Comparison of ENCODE assay signal across 18 cellular contexts in genomic region chr3:40078590-40078989, GRCh38.
A peak's percentile ranks its signal among the peaks of the same experiment; 100 is the strongest.
DNase-seq lines count a peak whose midpoint lies in the region; TF ChIP-seq lines count a peak whose summit lies in the region.
"Had no signal": no experiment of that assay in that cellular context is flagged by ENCODE, and none has a peak within 500 bp of the region (broad histone marks: within the 10 kb centered on the region; RNA-seq: fewer than 3 reads in every experiment).

No MANE protein-coding gene starts in this region.

- H3K9ac ChIP-seq in adipocyte (ENCODE audit: low read length) (peak overlapping the region; percentile 59), endodermal cell (ENCODE audit: extremely low read depth, low read length, poor library complexity, severe bottlenecking) (no peak overlapping the region)

- CTCF ChIA-PET in Caco-2 (lab: Charles Lee): interaction anchor here (1.0 kb wide), 1 partner anchor 9 kb away, joined by 4 read pairs; no protein-coding TSS in a partner anchor

- DNase-seq in Caco-2: no peak
- no peak for DNase-seq in adipocyte (ENCODE audit: low read depth)
- no peak for DNase-seq in endodermal cell
- DNase-seq in osteocyte (ENCODE audit: extremely low spot score, unreplicated experiment): no peak
- no peak for DNase-seq in NCI-H748 (lab: John Stamatoyannopoulos, UW; ENCODE audit: unreplicated experiment)
- DNase-seq in activated T-helper 2 cell treated with anti-CD3 and anti-CD28 coated beads, Interferon-gamma antibody, Interleukin-2, Interleukin-4, amounts not matched to agents 10 μg/mL and 5 μg/mL and 100 μg/mL, durations not matched to agents 14 hours and 24 hours and 36 hours (ENCODE audit: low spot score): no peak
- no peak for DNase-seq in MG63
- DNase-seq in glomerular visceral epithelial cell (ENCODE audit: extremely low spot score): no peak
- DNase-seq: AML-193, COR-L47, DMS153, H7, Karpas-422, MM.1S, NCI-H1105, NCI-H1694, NCI-H510A treated with DMSO at 0.1 percent for 48 hours, SHP77 treated with DMSO at 0.1 percent for 48 hours had no signal

- H3K4me3 Mint-ChIP-seq in Caco-2 (ENCODE audit: unreplicated experiment) (no peak overlapping the region), endodermal cell (no peak overlapping the region), osteocyte (ENCODE audit: unreplicated experiment) (no peak overlapping the region)
- H3K4me3 Mint-ChIP-seq in activated T-helper 2 cell treated with anti-CD3 and anti-CD28 coated beads, Interferon-gamma antibody, Interleukin-2, Interleukin-4, amounts not matched to agents 10 μg/mL and 5 μg/mL and 100 μg/mL, durations not matched to agents 14 hours and 24 hours and 36 hours (ENCODE audit: low read depth): no peak overlapping the region

- H3K27me3 ChIP-seq in Caco-2 (replicated peaks; ENCODE audit: control insufficient read depth, insufficient read depth, low read length) (no peaks in the 10 kb centered on the region), adipocyte (replicated peaks; ENCODE audit: control insufficient read depth, insufficient read depth, low read length) (no peaks in the 10 kb centered on the region), endodermal cell (ENCODE audit: control insufficient read depth, insufficient read depth, low read length, poor library complexity, severe bottlenecking) (no peaks in the 10 kb centered on the region), MG63 (no peaks in the 10 kb centered on the region)

- H3K4me1 Mint-ChIP-seq in Caco-2 (ENCODE audit: low read depth, unreplicated experiment) (peaks cover 14% of the 10 kb centered on the region), endodermal cell (no peaks in the 10 kb centered on the region), osteocyte (ENCODE audit: unreplicated experiment) (peaks cover 27% of the 10 kb centered on the region)
- H3K4me1 Mint-ChIP-seq in activated T-helper 2 cell treated with anti-CD3 and anti-CD28 coated beads, Interferon-gamma antibody, Interleukin-2, Interleukin-4, amounts not matched to agents 10 μg/mL and 5 μg/mL and 100 μg/mL, durations not matched to agents 14 hours and 24 hours and 36 hours (ENCODE audit: low read depth): no peaks in the 10 kb centered on the region

- H3K9me3 Mint-ChIP-seq in Caco-2 (ENCODE audit: unreplicated experiment) (peaks cover 20% of the 10 kb centered on the region), endodermal cell (peaks cover 18% of the 10 kb centered on the region), osteocyte (ENCODE audit: unreplicated experiment) (peaks cover 12% of the 10 kb centered on the region)
- no peaks in the 10 kb centered on the region for H3K9me3 Mint-ChIP-seq in activated T-helper 2 cell treated with anti-CD3 and anti-CD28 coated beads, Interferon-gamma antibody, Interleukin-2, Interleukin-4, amounts not matched to agents 10 μg/mL and 5 μg/mL and 100 μg/mL, durations not matched to agents 14 hours and 24 hours and 36 hours

- TF ChIP-seq CTCF in Caco-2 (IDR thresholded peaks at IDR 0.05; ENCODE audit: insufficient read depth in 1 of 2, low read depth in 1 of 2, low read length in 1 of 2, severe bottlenecking in 1 of 2, unreplicated experiment in 1 of 2) (no peak), endodermal cell (conservative IDR thresholded peaks at IDR 0.05) (no peak), osteocyte (IDR thresholded peaks at IDR 0.05) (no peak)

- no TSS peak for BruUV-seq in Caco-2 (replicated peaks; lab: Mats Ljungman, UMichigan)

- H3K4me1 ChIP-seq in Caco-2: peaks cover 14% of the 10 kb centered on the region
- peaks cover 16% of the 10 kb centered on the region for H3K4me1 ChIP-seq in adipocyte (ENCODE audit: control insufficient read depth, insufficient read depth, low read length)
- H3K4me1 ChIP-seq in endodermal cell (ENCODE audit: control insufficient read depth, insufficient read depth, low read length): no peaks in the 10 kb centered on the region

- 90 to 93% methylated on average over 2 to 3 of the region's 3 CpGs for WGBS in endodermal cell (ENCODE audit: insufficient coverage in 1 of 2, insufficient read length in 1 of 2), 2 experiments

- no peak overlapping the region for H3K27ac ChIP-seq in endodermal cell (ENCODE audit: low read depth, low read length)

- H3K27me3 Mint-ChIP-seq in Caco-2 (ENCODE audit: insufficient read depth, unreplicated experiment) (no peaks in the 10 kb centered on the region), endodermal cell (ENCODE audit: insufficient read depth) (no peaks in the 10 kb centered on the region), osteocyte (ENCODE audit: unreplicated experiment) (no peaks in the 10 kb centered on the region)
- no peaks in the 10 kb centered on the region for H3K27me3 Mint-ChIP-seq in activated T-helper 2 cell treated with anti-CD3 and anti-CD28 coated beads, Interferon-gamma antibody, Interleukin-2, Interleukin-4, amounts not matched to agents 10 μg/mL and 5 μg/mL and 100 μg/mL, durations not matched to agents 14 hours and 24 hours and 36 hours (ENCODE audit: low read depth)

- intact Hi-C loops in Caco-2 (cut with micrococcal nuclease; ENCODE audit: unreplicated experiment): loop anchor here (10.0 kb wide), 1 partner anchor 264 kb away; no protein-coding TSS in a partner anchor
- intact Hi-C loops in activated T-helper 2 cell treated with anti-CD3 and anti-CD28 coated beads, Interferon-gamma antibody, Interleukin-2, Interleukin-4, amounts not matched to agents 10 μg/mL and 5 μg/mL and 100 μg/mL, durations not matched to agents 14 hours and 24 hours and 36 hours (cut with micrococcal nuclease): no loop called here

- H3K27ac Mint-ChIP-seq in Caco-2 (ENCODE audit: unreplicated experiment) (peak overlapping the region; percentile 73), endodermal cell (no peak overlapping the region), osteocyte (ENCODE audit: unreplicated experiment) (peak overlapping the region; percentile 84)
- H3K27ac Mint-ChIP-seq in activated T-helper 2 cell treated with anti-CD3 and anti-CD28 coated beads, Interferon-gamma antibody, Interleukin-2, Interleukin-4, amounts not matched to agents 10 μg/mL and 5 μg/mL and 100 μg/mL, durations not matched to agents 14 hours and 24 hours and 36 hours: no peak overlapping the region

- H3K36me3 Mint-ChIP-seq in Caco-2 (ENCODE audit: insufficient read depth, unreplicated experiment) (no peaks in the 10 kb centered on the region), endodermal cell (ENCODE audit: low read depth) (no peaks in the 10 kb centered on the region), osteocyte (ENCODE audit: unreplicated experiment) (no peaks in the 10 kb centered on the region)
- no peaks in the 10 kb centered on the region for H3K36me3 Mint-ChIP-seq in activated T-helper 2 cell treated with anti-CD3 and anti-CD28 coated beads, Interferon-gamma antibody, Interleukin-2, Interleukin-4, amounts not matched to agents 10 μg/mL and 5 μg/mL and 100 μg/mL, durations not matched to agents 14 hours and 24 hours and 36 hours (ENCODE audit: low read depth)

- no peak overlapping the region for H3K4me3 ChIP-seq in Caco-2 (ENCODE audit: low read depth, low read length)
- H3K4me3 ChIP-seq in adipocyte (ENCODE audit: low read length): no peak overlapping the region
- peak overlapping the region; percentile 34 for H3K4me3 ChIP-seq in endodermal cell (ENCODE audit: low read length)
- H3K4me3 ChIP-seq in MG63: no peak overlapping the region

- H3K9me3 ChIP-seq in Caco-2 (no peaks in the 10 kb centered on the region), adipocyte (ENCODE audit: control insufficient read depth, low read length) (no peaks in the 10 kb centered on the region), endodermal cell (ENCODE audit: control insufficient read depth, low read length) (peaks cover 26% of the 10 kb centered on the region), MG63 (peaks cover 2% of the 10 kb centered on the region; the same call in 1 of the 2 replicates)

- no peaks in the 10 kb centered on the region for H3K36me3 ChIP-seq in Caco-2 (ENCODE audit: control insufficient read depth, insufficient read depth, low read length)
- no peaks in the 10 kb centered on the region for H3K36me3 ChIP-seq in adipocyte (ENCODE audit: control insufficient read depth, insufficient read depth, low read length, severe bottlenecking)
- no peaks in the 10 kb centered on the region for H3K36me3 ChIP-seq in endodermal cell (ENCODE audit: control insufficient read depth, insufficient read depth, low read length)
- no peaks in the 10 kb centered on the region for H3K36me3 ChIP-seq in MG63

- POLR2A ChIA-PET in Caco-2 (lab: Charles Lee): no interaction called here

Comparison
In these comparisons a context has a peak if more than half of its experiments do, and no peak if none do; other contexts are left out.
1. H3K27ac Mint-ChIP-seq: peak in Caco-2 (single experiment) and osteocyte (single experiment); none in endodermal cell (single experiment) and activated T-helper 2 cell treated with anti-CD3 and anti-CD28 coated beads, Interferon-gamma antibody, Interleukin-2, Interleukin-4, amounts not matched to agents 10 μg/mL and 5 μg/mL and 100 μg/mL, durations not matched to agents 14 hours and 24 hours and 36 hours (single experiment).